ENCODE assay signal across 8 cellular contexts in the genomic region with DNA sequence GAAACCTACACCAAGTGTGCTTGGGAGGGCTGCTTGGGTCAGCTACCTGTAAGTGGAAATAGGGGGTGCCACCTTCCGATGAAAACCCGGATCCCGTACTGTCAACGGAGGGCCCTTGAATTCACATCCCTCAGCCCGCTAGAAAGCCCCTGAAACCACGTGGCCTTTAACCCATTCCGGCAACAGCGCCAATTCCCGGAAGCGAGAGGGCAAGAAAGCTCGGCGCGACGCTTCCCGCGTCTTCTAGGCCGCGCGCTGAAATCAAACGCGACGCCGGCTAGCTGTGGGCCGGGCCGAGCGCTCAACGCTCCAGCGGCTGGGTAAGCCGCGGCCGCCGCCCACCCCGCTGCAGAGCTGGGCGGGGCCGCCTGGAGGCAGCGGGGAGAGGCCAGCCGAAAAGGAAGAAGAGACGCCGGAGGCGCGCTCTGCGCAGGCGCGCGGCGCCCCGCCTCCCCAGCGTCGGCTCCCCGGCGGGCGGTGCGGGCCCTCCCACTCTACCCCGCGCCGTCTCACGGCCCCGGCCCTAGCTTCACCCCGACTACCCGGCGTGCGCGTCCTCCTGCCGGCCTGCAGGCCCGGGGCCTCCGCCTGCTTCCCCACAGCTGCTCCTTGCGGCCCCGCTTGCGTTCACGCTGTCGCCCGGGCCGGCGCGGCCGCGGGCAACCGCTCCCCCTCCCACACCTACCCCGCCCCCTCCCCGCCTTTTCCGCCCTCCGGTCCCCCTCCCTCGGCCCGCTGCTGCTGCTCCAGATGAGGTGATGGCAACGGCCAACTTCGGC. TPM values are rescaled to one million over a fixed set of nuclear protein-coding genes. Genes with fewer than 3 reads are reported as not detected.
DNase-seq lines count a peak whose midpoint lies in the region; ATAC-seq and TF ChIP-seq lines count a peak whose summit lies in the region.

A gene (plus strand): TSS at position 492 of the 779 bp plus-strand sequence. CDS start 267 bp downstream, at position 759.

- in situ Hi-C loops in T47D (cut with HindIII; ENCODE audit: low pct_unique_long_range_greater_than_20kb, low sequenced_read_pairs), result no loop called here

- peak; percentile 92 for ATAC-seq in GM18907 (IDR thresholded peaks at IDR 0.05; ENCODE audit: unreplicated experiment)
- ATAC-seq in HG03139 (IDR thresholded peaks at IDR 0.05; ENCODE audit: unreplicated experiment), result peak; percentile 93

- H3K27me3 ChIP-seq in skeletal muscle tissue (ENCODE audit: control insufficient read depth in 3 of 3, insufficient read depth in 3 of 3, low read length in 3 of 3), result no peaks in the 10 kb centered on the region

- TF ChIP-seq CTCF in VCaP (conservative IDR thresholded peaks at IDR 0.05), result 0 out of 2 replicates have a peak, but pooled peaks have one; percentile 11

- H3K36me3 ChIP-seq in skeletal muscle tissue (ENCODE audit: control insufficient read depth in 3 of 3, insufficient read depth in 3 of 3, low read length in 3 of 3), result no peaks in the 10 kb centered on the region

- H3K27ac ChIP-seq in VCaP (peak within 1 kb of the TSS; percentile 90), skeletal muscle tissue (ENCODE audit: low read depth, low read length) (peak within 1 kb of the TSS; percentile 36)

- DNase-seq in AG08395 (ENCODE audit: low spot score), result peak; percentile 98
- peak; percentile 72 for DNase-seq in NCI-H2196 treated with DMSO at 0.1 percent for 48 hours (lab: John Stamatoyannopoulos, UW; ENCODE audit: unreplicated experiment)
- peak; percentile 96 for DNase-seq in T47D (ENCODE audit: low read depth in 1 of 2, low spot score in 1 of 2)

- peaks cover 8 to 14% (median 11%) of the 10 kb centered on the region in 3 donors for H3K4me1 ChIP-seq in skeletal muscle tissue (ENCODE audit: control insufficient read depth in 3 of 3, insufficient read depth in 3 of 3, low read length in 3 of 3)

- H3K9ac ChIP-seq in skeletal muscle tissue (ENCODE audit: low read depth in 1 of 3, low read length in 3 of 3), result peak within 1 kb of the TSS; percentile 77 to 84 (median 82)

- H3K9me3 ChIP-seq in iPS-18c (ENCODE audit: control insufficient read depth, insufficient read depth, low read length) (peaks cover 2% of the 10 kb centered on the region), skeletal muscle tissue (ENCODE audit: control insufficient read depth in 3 of 3, low read length in 3 of 3) (no peaks in the 10 kb centered on the region)

- H3K4me3 ChIP-seq in iPS-18c (ENCODE audit: insufficient read depth, low read depth, low read length), result peak within 1 kb of the TSS; percentile 93
- peak within 1 kb of the TSS; percentile 77 to 89 (median 86) for H3K4me3 ChIP-seq in skeletal muscle tissue (ENCODE audit: low read length in 3 of 3)

RNA-seq across cellular contexts. Expression of the gene that starts here (rescaled TPM):
- 30.3 TPM for total RNA-seq in skeletal muscle tissue

Comparison
In these comparisons a context has a peak if more than half of its experiments do, and no peak if none do; other contexts are left out.
1. Peak in every context shown above with its lines: DNase-seq, ATAC-seq, H3K4me3 ChIP-seq and H3K27ac ChIP-seq.